Comparison of ENCODE assay signal across 15 cellular contexts in genomic region chr12:104615048-104615561, GRCh38.
A peak's percentile ranks its signal among the peaks of the same experiment; 100 is the strongest.
DNase-seq lines count a peak whose midpoint lies in the region; ATAC-seq and TF ChIP-seq lines count a peak whose summit lies in the region.
"Had no signal": no experiment of that assay in that cellular context is flagged by ENCODE, and none has a peak within 500 bp of the region (broad histone marks: within the 10 kb centered on the region; RNA-seq: fewer than 3 reads in every experiment).

No MANE protein-coding gene starts in this region.

- ATAC-seq in heart left ventricle = peak; percentile 66 to 86 (median 78)
- no peak for ATAC-seq in HG02642 (IDR thresholded peaks at IDR 0.05; ENCODE audit: poor library complexity, unreplicated experiment)

- H3K9me3 ChIP-seq in ascending aorta (no peaks in the 10 kb centered on the region), heart left ventricle (no peaks in the 10 kb centered on the region)
- H3K9me3 ChIP-seq: right lobe of liver had no signal

- no peak overlapping the region for H3K9ac ChIP-seq in rectal smooth muscle tissue (ENCODE audit: low read length)

- H3K4me3 ChIP-seq in ascending aorta (no peak overlapping the region), heart left ventricle (no peak overlapping the region), rectal smooth muscle tissue (ENCODE audit: low read length) (no peak overlapping the region)
- H3K4me3 ChIP-seq: right lobe of liver had no signal

- H3K27ac ChIP-seq in ascending aorta = peak overlapping the region; percentile 80 to 82
- H3K27ac ChIP-seq in heart left ventricle = peak overlapping the region in 6 of 12 donors; percentile 2 to 75 (median 32)
- peak overlapping the region; percentile 67 for H3K27ac ChIP-seq in rectal smooth muscle tissue (ENCODE audit: low read depth, low read length)
- H3K27ac ChIP-seq: brain microvascular endothelial cell, right lobe of liver, RWPE1 had no signal

- H3K27me3 ChIP-seq in ascending aorta = no peaks in the 10 kb centered on the region
- no peaks in the 10 kb centered on the region for H3K27me3 ChIP-seq in heart left ventricle
- no peaks in the 10 kb centered on the region for H3K27me3 ChIP-seq in rectal smooth muscle tissue (ENCODE audit: control insufficient read depth, insufficient read depth, low read length)
- H3K27me3 ChIP-seq: brain microvascular endothelial cell, right lobe of liver had no signal

- intact Hi-C loops in ascending aorta (cut with DNase I) = no loop called here
- intact Hi-C loops in heart left ventricle (cut with DNase I) = no loop called here

- H3K4me1 ChIP-seq in ascending aorta (peaks cover 6 to 21% of the 10 kb centered on the region in 2 donors), heart left ventricle (peaks cover 0 to 37% (median 10%) of the 10 kb centered on the region in 12 donors), rectal smooth muscle tissue (ENCODE audit: control insufficient read depth, insufficient read depth, low read length) (peaks cover 7% of the 10 kb centered on the region)
- H3K4me1 ChIP-seq: right lobe of liver had no signal

- WGBS in heart left ventricle, 4 donors = 59 to 65% (median 61%) methylated on average over 12 of the region's 12 CpGs

- TF ChIP-seq CTCF in ascending aorta (IDR thresholded peaks at IDR 0.05) (no peak), heart left ventricle (IDR thresholded peaks at IDR 0.05) (no peak)

- DNase-seq in AG08395 (ENCODE audit: low spot score) (peak; percentile 74), ascending aorta (ENCODE audit: low spot score in 2 of 2) (peak in 1 of 2 donors; percentile 79), heart left ventricle (peak in 2 of 5 donors; percentile 53 to 69), NOMO-1 treated with dmso at 0.1 percent for 144 hours (lab: John Stamatoyannopoulos, UW; ENCODE audit: unreplicated experiment) (no peak), NCI-H1092 (lab: John Stamatoyannopoulos, UW) (no peak), UCSD-AML1 (lab: John Stamatoyannopoulos, UW; ENCODE audit: unreplicated experiment) (no peak)
- DNase-seq: activated CD4-positive, alpha-beta memory T cell treated with anti-CD3 and anti-CD28 coated beads for 36 hours; brain microvascular endothelial cell; KBM-7; NCI-H1436 treated with DMSO at 0.1 percent for 48 hours; NCI-H526; right lobe of liver had no signal

- TF ChIP-seq POLR2A in heart left ventricle (IDR thresholded peaks at IDR 0.05) = no peak

- H3K36me3 ChIP-seq in ascending aorta (no peaks in the 10 kb centered on the region), heart left ventricle (no peaks in the 10 kb centered on the region), rectal smooth muscle tissue (ENCODE audit: control insufficient read depth, insufficient read depth, low read length) (no peaks in the 10 kb centered on the region)
- H3K36me3 ChIP-seq: brain microvascular endothelial cell, right lobe of liver had no signal
